24 cellular contexts compared by ENCODE assay signal in the genomic region with DNA sequence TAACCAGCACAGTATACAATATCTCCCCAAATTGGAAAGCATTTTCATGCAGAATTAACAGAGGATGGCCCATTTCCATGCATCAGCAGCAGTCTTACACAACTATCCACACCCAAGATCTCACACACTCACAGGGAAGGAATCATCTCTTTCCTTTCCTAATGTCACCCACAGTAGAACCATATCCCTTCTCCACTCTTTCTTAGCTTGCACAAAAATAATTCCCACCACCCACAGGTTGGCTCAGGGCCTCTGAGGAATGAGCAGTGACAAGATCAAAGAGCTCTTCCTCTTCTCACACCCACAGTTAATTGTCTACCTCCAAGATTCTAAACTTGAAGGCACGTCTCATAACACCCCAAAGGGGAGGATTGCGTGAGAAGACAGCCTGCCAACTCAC.
A peak's percentile ranks its signal among the peaks of the same experiment; 100 is the strongest.
DNase-seq lines count a peak whose midpoint lies in the region; ATAC-seq, FAIRE-seq and TF ChIP-seq lines count a peak whose summit lies in the region.
"Had no signal": no experiment of that assay in that cellular context is flagged by ENCODE, and none has a peak within 500 bp of the region (broad histone marks: within the 10 kb centered on the region; RNA-seq: fewer than 3 reads in every experiment).

No MANE protein-coding gene starts in this region.

- peak overlapping the region; percentile 75; the same call in 1 of the 2 replicates for H3K18ac ChIP-seq in IMR-90 (ENCODE audit: low read depth, low read length)

- intact Hi-C loops in IMR-90 (cut with micrococcal nuclease): no loop called here

- H2AK5ac ChIP-seq in IMR-90 (ENCODE audit: low read depth, low read length): peak overlapping the region; percentile 43

- H2BK15ac ChIP-seq in IMR-90 (ENCODE audit: low read depth, low read length): peak overlapping the region; percentile 19; the same call in 1 of the 3 replicates

- H4K5ac ChIP-seq in IMR-90 (ENCODE audit: low read depth, low read length): peak overlapping the region; percentile 90; the same call in 1 of the 2 replicates

- H4K91ac ChIP-seq in IMR-90 (ENCODE audit: insufficient read depth, low read depth, low read length): no peak overlapping the region

- H3K36me3 ChIP-seq in IMR-90 (ENCODE audit: control insufficient read depth, insufficient read depth, low read length): no peaks in the 10 kb centered on the region
- H3K36me3 ChIP-seq in bronchial epithelial cell (ENCODE audit: control insufficient read depth, insufficient read depth, low read length): no peaks in the 10 kb centered on the region
- H3K36me3 ChIP-seq: BE2C had no signal

- in situ Hi-C loops in IMR-90 (cut with MboI; ENCODE audit: low sequenced_read_pairs): loop anchor here (10.0 kb wide), 1 partner anchor 216 kb away; the partner anchor contains the start of gene VEGFC

- TF ChIP-seq POLR2A in IMR-90 (IDR thresholded peaks at IDR 0.05; ENCODE audit: low read depth, low read length): no peak

- DNase-seq in IMR-90: no peak
- DNase-seq in bronchial epithelial cell (ENCODE audit: low read depth): peak; percentile 38
- DNase-seq in fibroblast of the aortic adventitia (ENCODE audit: low read depth): peak; percentile 30
- DNase-seq in DMS79 (lab: John Stamatoyannopoulos, UW): no peak
- no peak for DNase-seq in activated CD8-positive, alpha-beta memory T cell treated with anti-CD3 and anti-CD28 coated beads, Interleukin-2, amount 50 U/mL, for 48 hours
- DNase-seq: BE2C; Caco-2; CD4-positive, CD25-positive, alpha-beta regulatory T cell; GF-D8; GOT3; NCI-H1105 treated with DMSO at 0.1 percent for 48 hours; NCI-H1694; NCI-H2081 treated with DMSO at 0.1 percent for 48 hours; NCI-H510A; NCI-H774; OCI-M1; RPMI8226; SIG-M5 had no signal

- 0 out of 4 replicates have a peak overlapping the region, but pooled peaks of 1 of the 2 experiments have one; percentile 28 for H4K8ac ChIP-seq in IMR-90 (ENCODE audit: low read depth in 2 of 2, low read length in 2 of 2)

- H3K27me3 ChIP-seq in IMR-90 (ENCODE audit: control insufficient read depth, insufficient read depth, low read length) (no peaks in the 10 kb centered on the region), bronchial epithelial cell (ENCODE audit: control insufficient read depth, insufficient read depth, low read length) (no peaks in the 10 kb centered on the region)
- H3K27me3 ChIP-seq: BE2C had no signal

- TF ChIP-seq RAD21 in IMR-90 (IDR thresholded peaks at IDR 0.05; ENCODE audit: low read length): no peak

- peak overlapping the region; percentile 16 for H2AFZ ChIP-seq in IMR-90 (replicated peaks; ENCODE audit: low read length, poor library complexity)

- peak overlapping the region; percentile 75 for H2BK120ac ChIP-seq in IMR-90 (ENCODE audit: low read depth, low read length)

- ATAC-seq in IMR-90 (ENCODE audit: low read depth): no peak
- no peak for ATAC-seq in HG03108 (IDR thresholded peaks at IDR 0.05; ENCODE audit: unreplicated experiment)
- no peak for ATAC-seq in HG02642 (IDR thresholded peaks at IDR 0.05; ENCODE audit: poor library complexity, unreplicated experiment)
- ATAC-seq: GM12878, HCT116, K562, SK-N-SH treated with all-trans-retinoic acid at 6 μM for 48 hours had no signal

- H3K9ac ChIP-seq in IMR-90 (ENCODE audit: low read depth, low read length): no peak overlapping the region

- H3K79me1 ChIP-seq in IMR-90 (ENCODE audit: low read depth in 1 of 2, low read length in 2 of 2): 0 out of 4 replicates have a peak, but pooled peaks cover 0 to 4% of the 10 kb centered on the region in 2 experiments

- CTCF ChIA-PET in IMR-90 (lab: Yijun Ruan, JAX): no interaction called here

- H3K4me1 ChIP-seq in IMR-90 (ENCODE audit: control insufficient read depth, insufficient read depth, low read length): peaks cover 11% of the 10 kb centered on the region; the same call in 1 of the 2 replicates
- H3K4me1 ChIP-seq: BE2C, Caco-2 had no signal

- POLR2A ChIA-PET in IMR-90 (lab: Charles Lee; ENCODE audit: unreplicated experiment): no interaction called here

- no peak for TF ChIP-seq CTCF in IMR-90 (conservative IDR thresholded peaks at IDR 0.05; ENCODE audit: low read depth, low read length)
- TF ChIP-seq CTCF in bronchial epithelial cell (IDR thresholded peaks at IDR 0.05; ENCODE audit: insufficient read depth, low read length, severe bottlenecking): no peak
- no peak for TF ChIP-seq CTCF in fibroblast of the aortic adventitia (IDR thresholded peaks at IDR 0.05; ENCODE audit: insufficient read depth, low read length)

- peak overlapping the region; percentile 66 for H2BK5ac ChIP-seq in IMR-90 (ENCODE audit: low read depth, low read length, poor library complexity, severe bottlenecking)

- peak overlapping the region; percentile 52 for H2AK9ac ChIP-seq in IMR-90 (replicated peaks; ENCODE audit: low read depth, low read length, poor library complexity)

- peak overlapping the region; percentile 80; the same call in 1 of the 2 replicates for H2BK20ac ChIP-seq in IMR-90 (ENCODE audit: low read depth, low read length)

- peak; percentile 83 for FAIRE-seq in bronchial epithelial cell (lab: Jason Lieb, UNC)
- FAIRE-seq: GM12878, K562 had no signal

- BruUV-seq in IMR-90 (replicated peaks; lab: Mats Ljungman, UMichigan): no TSS peak

- no peak overlapping the region for H3K27ac ChIP-seq in IMR-90 (ENCODE audit: insufficient read depth, low read length)

- H3K9me3 ChIP-seq in IMR-90 (ENCODE audit: control insufficient read depth, insufficient read depth, low read length): peaks cover 13% of the 10 kb centered on the region
- H3K9me3 ChIP-seq: Caco-2 had no signal

- no peak overlapping the region for H3K4me2 ChIP-seq in IMR-90 (ENCODE audit: low read depth, low read length)

- peak overlapping the region; percentile 19 for H3K4ac ChIP-seq in IMR-90 (ENCODE audit: low read depth, low read length)

- H3K23ac ChIP-seq in IMR-90 (ENCODE audit: low read depth, low read length): no peak overlapping the region

- H3K14ac ChIP-seq in IMR-90 (replicated peaks; ENCODE audit: low read depth, low read length): peak overlapping the region; percentile 83; the same call in 1 of the 2 replicates

- H3K4me3 ChIP-seq in IMR-90 (ENCODE audit: insufficient read depth, low read depth, low read length): no peak overlapping the region
- H3K4me3 ChIP-seq in bronchial epithelial cell (ENCODE audit: low read depth, low read length): no peak overlapping the region
- no peak overlapping the region for H3K4me3 ChIP-seq in fibroblast of the aortic adventitia (ENCODE audit: low read depth, low read length)
- H3K4me3 ChIP-seq: GM12878, K562 had no signal

- H4K20me1 ChIP-seq in IMR-90 (ENCODE audit: insufficient read depth, low read length): no peaks in the 10 kb centered on the region

- dilution Hi-C loops in IMR-90 (cut with HindIII; ENCODE audit: low sequenced_read_pairs, unreplicated experiment): no loop called here

- no CpG with 5 or more reads among the region's 2 CpGs for WGBS in IMR-90 (ENCODE audit: extremely low coverage in 2 of 2, insufficient read length in 1 of 2), 2 experiments

- H3K9me1 ChIP-seq in IMR-90 (ENCODE audit: insufficient read depth, low read length): peaks cover under 1% of the 10 kb centered on the region

- H3K56ac ChIP-seq in IMR-90 (ENCODE audit: extremely low read depth, insufficient read depth, low read length): no peak overlapping the region

TF ChIP-seq in IMR-90, 13 proteins besides CTCF, POLR2A, EP300 and RAD21:
- TF ChIP-seq MXI1 (IDR thresholded peaks at IDR 0.05; ENCODE audit: borderline replicate concordance, low read depth, low read length) (no peak), SMC3 (IDR thresholded peaks at IDR 0.05; ENCODE audit: low read depth, low read length) (no peak), CHD1 (IDR thresholded peaks at IDR 0.05; ENCODE audit: low read depth, low read length) (no peak), RFX5 (IDR thresholded peaks at IDR 0.05; ENCODE audit: low read depth, low read length) (no peak), BHLHE40 (IDR thresholded peaks at IDR 0.05; ENCODE audit: low read depth, low read length) (no peak), MAZ (IDR thresholded peaks at IDR 0.05; ENCODE audit: borderline replicate concordance, low read depth, low read length) (no peak), NFE2L2 (IDR thresholded peaks at IDR 0.05; ENCODE audit: low read depth, low read length) (no peak), CEBPB (IDR thresholded peaks at IDR 0.05; ENCODE audit: low read depth, low read length) (no peak), FOS (IDR thresholded peaks at IDR 0.05; ENCODE audit: low read depth, low read length) (no peak)
- TF ChIP-seq, protein P1, sequence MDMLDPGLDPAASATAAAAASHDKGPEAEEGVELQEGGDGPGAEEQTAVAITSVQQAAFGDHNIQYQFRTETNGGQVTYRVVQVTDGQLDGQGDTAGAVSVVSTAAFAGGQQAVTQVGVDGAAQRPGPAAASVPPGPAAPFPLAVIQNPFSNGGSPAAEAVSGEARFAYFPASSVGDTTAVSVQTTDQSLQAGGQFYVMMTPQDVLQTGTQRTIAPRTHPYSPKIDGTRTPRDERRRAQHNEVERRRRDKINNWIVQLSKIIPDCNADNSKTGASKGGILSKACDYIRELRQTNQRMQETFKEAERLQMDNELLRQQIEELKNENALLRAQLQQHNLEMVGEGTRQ (IDR thresholded peaks at IDR 0.05; ENCODE audit: low read depth, low read length): no peak
- TF ChIP-seq, protein P2, sequence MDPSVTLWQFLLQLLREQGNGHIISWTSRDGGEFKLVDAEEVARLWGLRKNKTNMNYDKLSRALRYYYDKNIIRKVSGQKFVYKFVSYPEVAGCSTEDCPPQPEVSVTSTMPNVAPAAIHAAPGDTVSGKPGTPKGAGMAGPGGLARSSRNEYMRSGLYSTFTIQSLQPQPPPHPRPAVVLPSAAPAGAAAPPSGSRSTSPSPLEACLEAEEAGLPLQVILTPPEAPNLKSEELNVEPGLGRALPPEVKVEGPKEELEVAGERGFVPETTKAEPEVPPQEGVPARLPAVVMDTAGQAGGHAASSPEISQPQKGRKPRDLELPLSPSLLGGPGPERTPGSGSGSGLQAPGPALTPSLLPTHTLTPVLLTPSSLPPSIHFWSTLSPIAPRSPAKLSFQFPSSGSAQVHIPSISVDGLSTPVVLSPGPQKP (IDR thresholded peaks at IDR 0.05; ENCODE audit: borderline replicate concordance, low read depth, low read length): no peak

Comparison
In these comparisons a context has a peak if more than half of its experiments do, and no peak if none do; other contexts are left out.
1. DNase-seq: peak in bronchial epithelial cell (single experiment) and fibroblast of the aortic adventitia (single experiment); none in IMR-90 (single experiment), DMS79 (single experiment) and activated CD8-positive, alpha-beta memory T cell treated with anti-CD3 and anti-CD28 coated beads, Interleukin-2, amount 50 U/mL, for 48 hours (single experiment).